In the genomic region with DNA sequence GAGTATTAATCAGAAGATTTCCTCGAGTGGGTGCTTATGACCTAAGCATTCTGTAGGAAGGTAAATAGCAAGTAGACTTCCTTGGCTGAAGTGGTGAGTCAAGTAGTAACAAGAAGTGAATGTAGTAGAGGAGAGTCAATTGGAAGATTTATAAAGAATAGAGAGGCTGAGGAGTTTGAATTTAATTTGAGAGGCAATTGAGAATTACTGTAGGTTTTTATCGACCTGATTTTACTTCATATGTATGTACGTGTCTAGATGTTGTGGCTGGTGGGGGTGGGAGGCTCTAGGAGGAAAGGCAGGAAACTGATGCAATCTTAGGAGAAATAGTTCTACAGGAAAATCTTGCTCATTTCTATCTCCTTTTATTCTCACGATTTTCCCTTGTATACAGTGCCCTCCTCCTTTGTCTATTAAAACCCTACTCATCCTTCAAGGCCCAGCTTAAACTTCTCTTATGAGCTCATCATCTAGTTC, we compare ENCODE assay signal across 8 cellular contexts. TPM values are rescaled to one million over a fixed set of nuclear protein-coding genes. Genes with fewer than 3 reads are reported as not detected.
DNase-seq lines count a peak whose midpoint lies in the region; ATAC-seq lines count a peak whose summit lies in the region.

No MANE protein-coding gene starts in this region.

- in situ Hi-C loops in ACHN (cut with HindIII; ENCODE audit: low pct_ligation_motif_present, low pct_unique_long_range_greater_than_20kb, low sequenced_read_pairs), result no loop called here

- peaks cover 100% of the 10 kb centered on the region for H4K20me1 ChIP-seq in BLaER1

- H3K9me3 ChIP-seq in BLaER1, result no peaks in the 10 kb centered on the region

- peak; percentile 30 for ATAC-seq in GM19452 (IDR thresholded peaks at IDR 0.05; ENCODE audit: unreplicated experiment)
- no peak for ATAC-seq in central memory CD8-positive, alpha-beta T cell (replicated peaks; ENCODE audit: extremely low read depth, poor library complexity, severe bottlenecking)
- ATAC-seq in stimulated activated naive CD8-positive, alpha-beta T cell treated with anti-CD3 and anti-CD28 coated beads, Interleukin-15, Interleukin-2, amounts not matched to agents 100 U/mL and 50 U/mL, for 24 hours, result peak; percentile 67
- no peak for ATAC-seq in GM21367 (IDR thresholded peaks at IDR 0.05; ENCODE audit: unreplicated experiment)

- no peak overlapping the region for H3K9ac ChIP-seq in BLaER1

- peak overlapping the region; percentile 71 for H3K4me3 Mint-ChIP-seq in central memory CD8-positive, alpha-beta T cell

- H3K4me3 ChIP-seq in BLaER1, result no peak overlapping the region

- peaks cover 24% of the 10 kb centered on the region for H3K4me1 ChIP-seq in BLaER1

- peak; percentile 82 for DNase-seq in M059J (ENCODE audit: low read depth)
- DNase-seq in central memory CD8-positive, alpha-beta T cell (ENCODE audit: low spot score in 2 of 2), result no peak
- DNase-seq in stimulated activated naive CD8-positive, alpha-beta T cell treated with anti-CD3 and anti-CD28 coated beads, Interleukin-15, Interleukin-2, amounts not matched to agents 100 U/mL and 50 U/mL, for 24 hours, result no peak
- no peak for DNase-seq in ACHN
- no peak for DNase-seq in 8988T

- H3K27me3 Mint-ChIP-seq in central memory CD8-positive, alpha-beta T cell, result no peaks in the 10 kb centered on the region

- peak overlapping the region; percentile 59 for H3K27ac Mint-ChIP-seq in central memory CD8-positive, alpha-beta T cell (ENCODE audit: low read depth)

- H3K4me2 ChIP-seq in BLaER1, result peak overlapping the region; percentile 7; the same call in 1 of the 2 replicates

- peaks cover 60% of the 10 kb centered on the region for H3K36me3 ChIP-seq in BLaER1

- peaks cover 44% of the 10 kb centered on the region for H3K27me3 ChIP-seq in BLaER1

- H3K9me3 Mint-ChIP-seq in central memory CD8-positive, alpha-beta T cell, result no peaks in the 10 kb centered on the region

- H3K36me3 Mint-ChIP-seq in central memory CD8-positive, alpha-beta T cell (ENCODE audit: insufficient read depth), result peaks cover 61% of the 10 kb centered on the region

- H3K27ac ChIP-seq in BLaER1, result no peak overlapping the region

- H3K4me1 Mint-ChIP-seq in central memory CD8-positive, alpha-beta T cell, result peaks cover 44% of the 10 kb centered on the region

RNA-seq across cellular contexts. Expression of a gene that starts 8.7 kb away (rescaled TPM):
- 52.7 and 67.6 TPM in 2 replicates for total RNA-seq in M059J (2014; rRNA removed; shearing (Covaris generic))

RNA-seq across cellular contexts. Expression of a gene that starts 36.7 kb away (rescaled TPM):
- total RNA-seq in M059J (2014; rRNA removed; shearing (Covaris generic)), result 0.20 and 1.0 TPM in 2 replicates

Comparison
In these comparisons a context has a peak if more than half of its experiments do, and no peak if none do; other contexts are left out.
1. ATAC-seq: peak in GM19452 (single experiment) and stimulated activated naive CD8-positive, alpha-beta T cell treated with anti-CD3 and anti-CD28 coated beads, Interleukin-15, Interleukin-2, amounts not matched to agents 100 U/mL and 50 U/mL, for 24 hours (single experiment); none in central memory CD8-positive, alpha-beta T cell (single experiment) and GM21367 (single experiment).